8 cellular contexts compared by ENCODE assay signal in the genomic region with DNA sequence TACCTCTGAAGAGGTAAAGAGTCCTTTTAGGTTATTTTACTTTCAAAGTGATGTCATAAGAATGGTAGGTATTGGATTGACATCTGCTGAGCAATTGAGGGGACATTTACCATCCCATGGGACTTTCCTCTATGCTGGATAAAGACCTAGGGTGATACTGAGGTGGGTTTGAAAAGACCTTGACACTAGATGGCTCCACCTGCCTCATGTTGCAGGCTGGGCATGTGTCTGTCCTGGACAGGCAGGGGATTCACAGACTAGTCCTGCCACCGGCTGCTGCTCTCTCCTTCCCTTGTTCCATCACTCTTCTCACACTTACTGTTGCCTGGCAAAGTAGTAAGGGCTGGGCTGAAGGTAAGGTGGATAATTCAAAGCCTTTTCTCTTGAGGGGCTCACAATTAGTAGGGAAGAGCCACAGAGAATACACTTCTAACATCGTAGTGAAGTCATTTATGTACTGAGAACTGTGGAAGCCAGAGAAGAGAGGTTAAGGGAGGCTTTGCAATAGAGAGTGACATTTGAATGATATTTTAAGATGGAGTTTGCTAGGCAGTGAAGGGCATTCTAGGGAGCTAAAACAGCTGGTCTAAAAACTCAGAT. TPM values are rescaled to one million over a fixed set of nuclear protein-coding genes. Genes with fewer than 3 reads are reported as not detected.
DNase-seq lines count a peak whose midpoint lies in the region; ATAC-seq and TF ChIP-seq lines count a peak whose summit lies in the region.

No MANE protein-coding gene starts in this region.

- H3K4me3 ChIP-seq in fibroblast of villous mesenchyme (ENCODE audit: low read depth, low read length), result no peak overlapping the region

- DNase-seq in NCI-H2029 (lab: John Stamatoyannopoulos, UW), result peak; percentile 48
- no peak for DNase-seq in NCI-H2029 treated with DMSO at 0.1 percent for 48 hours (lab: John Stamatoyannopoulos, UW)
- no peak for DNase-seq in fibroblast of villous mesenchyme (ENCODE audit: low read depth)
- DNase-seq in pons (ENCODE audit: low spot score), result peak; percentile 65

- ATAC-seq in GM21390 (IDR thresholded peaks at IDR 0.05; ENCODE audit: unreplicated experiment) (peak; percentile 64), HG03575 (IDR thresholded peaks at IDR 0.05; ENCODE audit: extremely low read depth, insufficient number of reproducible peaks, low FRiP score, unreplicated experiment) (peak; percentile 41), SK-N-SH treated with all-trans-retinoic acid at 6 μM for 48 hours (peak; percentile 87), HG03097 (IDR thresholded peaks at IDR 0.05; ENCODE audit: low FRiP score, unreplicated experiment) (no peak)

- TF ChIP-seq CTCF in fibroblast of villous mesenchyme (IDR thresholded peaks at IDR 0.05; ENCODE audit: insufficient read depth, low read depth, low read length), result peak; percentile 30

TF ChIP-seq in SK-N-SH treated with all-trans-retinoic acid at 6 μM for 48 hours, 23 proteins besides CTCF, POLR2A, EP300 and RAD21:
- no peak for TF ChIP-seq TOX (CRISPR knock-in tag; IDR thresholded peaks at IDR 0.05; ENCODE audit: borderline replicate concordance)
- no peak for TF ChIP-seq GLIS3 (CRISPR knock-in tag; IDR thresholded peaks at IDR 0.05)
- TF ChIP-seq, protein P1, sequence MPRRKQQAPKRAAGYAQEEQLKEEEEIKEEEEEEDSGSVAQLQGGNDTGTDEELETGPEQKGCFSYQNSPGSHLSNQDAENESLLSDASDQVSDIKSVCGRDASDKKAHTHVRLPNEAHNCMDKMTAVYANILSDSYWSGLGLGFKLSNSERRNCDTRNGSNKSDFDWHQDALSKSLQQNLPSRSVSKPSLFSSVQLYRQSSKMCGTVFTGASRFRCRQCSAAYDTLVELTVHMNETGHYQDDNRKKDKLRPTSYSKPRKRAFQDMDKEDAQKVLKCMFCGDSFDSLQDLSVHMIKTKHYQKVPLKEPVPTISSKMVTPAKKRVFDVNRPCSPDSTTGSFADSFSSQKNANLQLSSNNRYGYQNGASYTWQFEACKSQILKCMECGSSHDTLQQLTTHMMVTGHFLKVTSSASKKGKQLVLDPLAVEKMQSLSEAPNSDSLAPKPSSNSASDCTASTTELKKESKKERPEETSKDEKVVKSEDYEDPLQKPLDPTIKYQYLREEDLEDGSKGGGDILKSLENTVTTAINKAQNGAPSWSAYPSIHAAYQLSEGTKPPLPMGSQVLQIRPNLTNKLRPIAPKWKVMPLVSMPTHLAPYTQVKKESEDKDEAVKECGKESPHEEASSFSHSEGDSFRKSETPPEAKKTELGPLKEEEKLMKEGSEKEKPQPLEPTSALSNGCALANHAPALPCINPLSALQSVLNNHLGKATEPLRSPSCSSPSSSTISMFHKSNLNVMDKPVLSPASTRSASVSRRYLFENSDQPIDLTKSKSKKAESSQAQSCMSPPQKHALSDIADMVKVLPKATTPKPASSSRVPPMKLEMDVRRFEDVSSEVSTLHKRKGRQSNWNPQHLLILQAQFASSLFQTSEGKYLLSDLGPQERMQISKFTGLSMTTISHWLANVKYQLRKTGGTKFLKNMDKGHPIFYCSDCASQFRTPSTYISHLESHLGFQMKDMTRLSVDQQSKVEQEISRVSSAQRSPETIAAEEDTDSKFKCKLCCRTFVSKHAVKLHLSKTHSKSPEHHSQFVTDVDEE (CRISPR knock-in tag; IDR thresholded peaks at IDR 0.05), result no peak
- no peak for TF ChIP-seq ZC3H10 (CRISPR knock-in tag; IDR thresholded peaks at IDR 0.05)
- TF ChIP-seq SNAI2 (CRISPR knock-in tag; IDR thresholded peaks at IDR 0.05), result no peak
- no peak for TF ChIP-seq ZFP30 (CRISPR knock-in tag; IDR thresholded peaks at IDR 0.05)
- TF ChIP-seq RARB (CRISPR knock-in tag; IDR thresholded peaks at IDR 0.05), result no peak
- no peak for TF ChIP-seq ARNTL (CRISPR knock-in tag; IDR thresholded peaks at IDR 0.05; ENCODE audit: borderline replicate concordance, low read depth)
- TF ChIP-seq TCF4 (CRISPR knock-in tag; IDR thresholded peaks at IDR 0.05; ENCODE audit: borderline replicate concordance), result no peak
- TF ChIP-seq ZNF565 (CRISPR knock-in tag; conservative IDR thresholded peaks at IDR 0.05; ENCODE audit: low read depth), result no peak
- TF ChIP-seq ZNF8 (CRISPR knock-in tag; IDR thresholded peaks at IDR 0.05), result no peak
- TF ChIP-seq, protein P2, sequence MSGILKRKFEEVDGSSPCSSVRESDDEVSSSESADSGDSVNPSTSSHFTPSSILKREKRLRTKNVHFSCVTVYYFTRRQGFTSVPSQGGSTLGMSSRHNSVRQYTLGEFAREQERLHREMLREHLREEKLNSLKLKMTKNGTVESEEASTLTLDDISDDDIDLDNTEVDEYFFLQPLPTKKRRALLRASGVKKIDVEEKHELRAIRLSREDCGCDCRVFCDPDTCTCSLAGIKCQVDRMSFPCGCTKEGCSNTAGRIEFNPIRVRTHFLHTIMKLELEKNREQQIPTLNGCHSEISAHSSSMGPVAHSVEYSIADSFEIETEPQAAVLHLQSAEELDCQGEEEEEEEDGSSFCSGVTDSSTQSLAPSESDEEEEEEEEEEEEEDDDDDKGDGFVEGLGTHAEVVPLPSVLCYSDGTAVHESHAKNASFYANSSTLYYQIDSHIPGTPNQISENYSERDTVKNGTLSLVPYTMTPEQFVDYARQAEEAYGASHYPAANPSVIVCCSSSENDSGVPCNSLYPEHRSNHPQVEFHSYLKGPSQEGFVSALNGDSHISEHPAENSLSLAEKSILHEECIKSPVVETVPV (CRISPR knock-in tag; IDR thresholded peaks at IDR 0.05), result no peak
- no peak for TF ChIP-seq OSR1 (CRISPR knock-in tag; IDR thresholded peaks at IDR 0.05)
- no peak for TF ChIP-seq CSDC2 (CRISPR knock-in tag; IDR thresholded peaks at IDR 0.05)
- no peak for TF ChIP-seq ISL1 (CRISPR knock-in tag; IDR thresholded peaks at IDR 0.05)
- TF ChIP-seq ZNF70 (CRISPR knock-in tag; IDR thresholded peaks at IDR 0.05), result no peak

RNA-seq across cellular contexts. Expression of a gene that starts 27.7 kb away (rescaled TPM):
- total RNA-seq in fibroblast of villous mesenchyme, result 44.5 and 52.2 TPM in 2 replicates

Comparison
In these comparisons a context has a peak if more than half of its experiments do, and no peak if none do; other contexts are left out.
1. DNase-seq: peak in NCI-H2029 (single experiment) and pons (single experiment); none in NCI-H2029 treated with DMSO at 0.1 percent for 48 hours (single experiment) and fibroblast of villous mesenchyme (single experiment).